Comparison of ENCODE assay signal across 1 cellular context in genomic region chr16:22721497-22722100, GRCh38.
TF ChIP-seq lines count a peak whose summit lies in the region.

No MANE protein-coding gene starts in this region.

TF ChIP-seq in GM23338, 12 proteins besides CTCF, POLR2A, EP300 and RAD21 (continued from another document):
- TF ChIP-seq ETS1 (IDR thresholded peaks at IDR 0.05) = no peak
- TF ChIP-seq CREB1 (CRISPR knock-in tag; IDR thresholded peaks at IDR 0.05; ENCODE audit: low read depth) = no peak
- TF ChIP-seq EZH2 (IDR thresholded peaks at IDR 0.05; ENCODE audit: low read depth, unreplicated experiment) = no peak
- no peak for TF ChIP-seq STAT1 (IDR thresholded peaks at IDR 0.05; ENCODE audit: unreplicated experiment)
- TF ChIP-seq POLR2AphosphoS5 (IDR thresholded peaks at IDR 0.05; ENCODE audit: low read depth) = no peak
- TF ChIP-seq JUNB (IDR thresholded peaks at IDR 0.05; ENCODE audit: unreplicated experiment) = no peak
- TF ChIP-seq ZNF114 (CRISPR knock-in tag; IDR thresholded peaks at IDR 0.05) = no peak
- TF ChIP-seq NANOG (IDR thresholded peaks at IDR 0.05; ENCODE audit: borderline replicate concordance) = no peak
